Comparison of ENCODE assay signal across 13 cellular contexts in genomic region chr10:35135861-35136260, GRCh38. TPM values are rescaled to one million over a fixed set of nuclear protein-coding genes. Genes with fewer than 3 reads are reported as not detected.
DNase-seq lines count a peak whose midpoint lies in the region; ATAC-seq and TF ChIP-seq lines count a peak whose summit lies in the region.
"Had no signal": no experiment of that assay in that cellular context is flagged by ENCODE, and none has a peak within 500 bp of the region (broad histone marks: within the 10 kb centered on the region; RNA-seq: fewer than 3 reads in every experiment).

No MANE protein-coding gene starts in this region.

- ATAC-seq in foreskin keratinocyte (no peak), HG02642 (IDR thresholded peaks at IDR 0.05; ENCODE audit: poor library complexity, unreplicated experiment) (no peak), GM21528 (IDR thresholded peaks at IDR 0.05; ENCODE audit: low FRiP score, unreplicated experiment) (no peak)
- ATAC-seq: WTC11 had no signal

- intact Hi-C loops in activated CD4-positive, alpha-beta T cell treated with anti-CD3 and anti-CD28 coated beads, Interleukin-2, amount 10 ng/mL, durations not matched to agents 24 days and 14 days (cut with micrococcal nuclease): no loop called here

- peak overlapping the region; percentile 67 for H3K27ac Mint-ChIP-seq in activated CD4-positive, alpha-beta T cell treated with anti-CD3 and anti-CD28 coated beads, Interleukin-2, amount 10 ng/mL, durations not matched to agents 24 days and 14 days
- peak overlapping the region; percentile 53 for H3K27ac Mint-ChIP-seq in progenitor cell of endocrine pancreas
- H3K27ac Mint-ChIP-seq: WTC11 had no signal

- H3K27me3 ChIP-seq in HL-60 (ENCODE audit: insufficient read depth, poor library complexity, severe bottlenecking) (no peaks in the 10 kb centered on the region), foreskin keratinocyte (no peaks in the 10 kb centered on the region)

- no peaks in the 10 kb centered on the region for H3K27me3 Mint-ChIP-seq in activated CD4-positive, alpha-beta T cell treated with anti-CD3 and anti-CD28 coated beads, Interleukin-2, amount 10 ng/mL, durations not matched to agents 24 days and 14 days
- no peaks in the 10 kb centered on the region for H3K27me3 Mint-ChIP-seq in progenitor cell of endocrine pancreas

- TF ChIP-seq CTCF in HL-60 (IDR thresholded peaks at IDR 0.05; ENCODE audit: insufficient read depth, low read length) (no peak), progenitor cell of endocrine pancreas (IDR thresholded peaks at IDR 0.05; ENCODE audit: unreplicated experiment) (no peak), foreskin keratinocyte (conservative IDR thresholded peaks at IDR 0.05) (no peak)

- no peaks in the 10 kb centered on the region for H3K4me1 ChIP-seq in foreskin keratinocyte

- DNase-seq in activated CD4-positive, alpha-beta T cell treated with anti-CD3 and anti-CD28 coated beads, Interleukin-2, amount 10 ng/mL, durations not matched to agents 24 days and 14 days: peak; percentile 70
- DNase-seq in activated CD4-positive, alpha-beta T cell treated with anti-CD3 and anti-CD28 coated beads for 1 hour: no peak
- peak in 1 of 2 experiments; percentile 62 for DNase-seq in HL-60 (ENCODE audit: low read depth in 1 of 2, low spot score in 1 of 2)
- DNase-seq in activated effector memory CD4-positive, alpha-beta T cell treated with Interleukin-2 at 50 U/mL for 16 hours: peak; percentile 15
- DNase-seq in progenitor cell of endocrine pancreas (ENCODE audit: low spot score, unreplicated experiment): no peak
- DNase-seq in foreskin keratinocyte: no peak
- DNase-seq: H7; left ventricle myocardium superior; NCI-H2227 treated with DMSO at 0.1 percent for 48 hours; stimulated activated CD4-positive, alpha-beta T cell treated with anti-CD3 and anti-CD28 coated beads, Interleukin-1b, Interleukin-23, amount 100 ng/mL, for 48 hours had no signal

- peaks cover 4% of the 10 kb centered on the region for H3K36me3 Mint-ChIP-seq in activated CD4-positive, alpha-beta T cell treated with anti-CD3 and anti-CD28 coated beads, Interleukin-2, amount 10 ng/mL, durations not matched to agents 24 days and 14 days (ENCODE audit: low read depth)
- no peaks in the 10 kb centered on the region for H3K36me3 Mint-ChIP-seq in progenitor cell of endocrine pancreas (ENCODE audit: insufficient read depth)
- H3K36me3 Mint-ChIP-seq: WTC11 had no signal

- peak overlapping the region; percentile 46 for H3K4me3 Mint-ChIP-seq in activated CD4-positive, alpha-beta T cell treated with anti-CD3 and anti-CD28 coated beads, Interleukin-2, amount 10 ng/mL, durations not matched to agents 24 days and 14 days
- no peak overlapping the region for H3K4me3 Mint-ChIP-seq in progenitor cell of endocrine pancreas (ENCODE audit: low read depth)
- H3K4me3 Mint-ChIP-seq: WTC11 had no signal

- peaks cover 40% of the 10 kb centered on the region for H3K4me1 Mint-ChIP-seq in activated CD4-positive, alpha-beta T cell treated with anti-CD3 and anti-CD28 coated beads, Interleukin-2, amount 10 ng/mL, durations not matched to agents 24 days and 14 days
- no peaks in the 10 kb centered on the region for H3K4me1 Mint-ChIP-seq in progenitor cell of endocrine pancreas (ENCODE audit: low read depth)

- H3K27ac ChIP-seq in HL-60 (replicated peaks) (peak overlapping the region; percentile 59), foreskin keratinocyte (no peak overlapping the region)

- no peak overlapping the region for H3K4me3 ChIP-seq in HL-60 (replicated peaks; ENCODE audit: insufficient read depth, low read length)

- H3K9me3 Mint-ChIP-seq in activated CD4-positive, alpha-beta T cell treated with anti-CD3 and anti-CD28 coated beads, Interleukin-2, amount 10 ng/mL, durations not matched to agents 24 days and 14 days: no peaks in the 10 kb centered on the region
- H3K9me3 Mint-ChIP-seq in progenitor cell of endocrine pancreas (ENCODE audit: low read depth): no peaks in the 10 kb centered on the region
- H3K9me3 Mint-ChIP-seq: WTC11 had no signal

RNA-seq across cellular contexts. Expression of gene CREM, which starts 9.2 kb away (rescaled TPM):
- total RNA-seq in activated CD4-positive, alpha-beta T cell treated with anti-CD3 and anti-CD28 coated beads, Interleukin-2, amount 10 ng/mL, durations not matched to agents 24 days and 14 days: 87.0 and 87.8 TPM in 2 replicates
- total RNA-seq in progenitor cell of endocrine pancreas: 31.6 and 36.1 TPM in 2 replicates
- total RNA-seq in foreskin keratinocyte: 17.4 and 18.0 TPM in 2 replicates
- polyA plus RNA-seq in foreskin keratinocyte: 14.0 and 17.9 TPM in 2 replicates

RNA-seq across cellular contexts. Expression of gene CUL2, which starts 45.7 kb away (rescaled TPM):
- total RNA-seq in activated CD4-positive, alpha-beta T cell treated with anti-CD3 and anti-CD28 coated beads, Interleukin-2, amount 10 ng/mL, durations not matched to agents 24 days and 14 days: 50.2 and 50.4 TPM in 2 replicates
- total RNA-seq in progenitor cell of endocrine pancreas (36.2 and 38.1 TPM in 2 replicates), foreskin keratinocyte (38.7 and 43.1 TPM in 2 replicates)
- polyA plus RNA-seq in foreskin keratinocyte: 12.7 and 15.5 TPM in 2 replicates

Comparison
In these comparisons a context has a peak if more than half of its experiments do, and no peak if none do; other contexts are left out.
1. DNase-seq: peak in activated CD4-positive, alpha-beta T cell treated with anti-CD3 and anti-CD28 coated beads, Interleukin-2, amount 10 ng/mL, durations not matched to agents 24 days and 14 days (single experiment) and activated effector memory CD4-positive, alpha-beta T cell treated with Interleukin-2 at 50 U/mL for 16 hours (single experiment); none in activated CD4-positive, alpha-beta T cell treated with anti-CD3 and anti-CD28 coated beads for 1 hour (single experiment), progenitor cell of endocrine pancreas (single experiment) and foreskin keratinocyte (0 of 2).